13 cellular contexts compared by ENCODE assay signal in the genomic region with DNA sequence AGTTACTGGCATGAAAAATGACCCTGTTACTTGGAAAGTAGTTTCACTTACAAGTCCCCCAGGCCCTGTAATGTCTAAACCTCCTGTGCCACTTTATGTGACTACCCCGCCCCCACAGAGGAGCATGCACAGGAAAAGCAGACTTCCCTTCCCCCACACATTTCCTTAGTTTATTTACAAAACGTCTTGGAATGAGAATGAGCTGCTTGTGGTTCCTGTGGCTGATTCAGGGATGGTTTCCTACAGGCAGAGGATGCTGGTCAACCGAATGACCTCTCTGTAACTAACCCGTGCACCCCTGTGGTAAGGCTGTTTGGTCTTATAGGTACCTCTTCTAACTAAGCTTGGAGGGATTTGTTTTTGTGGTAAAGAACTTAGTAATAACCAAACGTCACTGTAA. TPM values are rescaled to one million over a fixed set of nuclear protein-coding genes. Genes with fewer than 3 reads are reported as not detected.
DNase-seq lines count a peak whose midpoint lies in the region; ATAC-seq, FAIRE-seq and TF ChIP-seq lines count a peak whose summit lies in the region.
"Had no signal": no experiment of that assay in that cellular context is flagged by ENCODE, and none has a peak within 500 bp of the region (broad histone marks: within the 10 kb centered on the region; RNA-seq: fewer than 3 reads in every experiment).

No MANE protein-coding gene starts in this region.

- H3K36me3 ChIP-seq in right lobe of liver (no peaks in the 10 kb centered on the region), HepG2 (replicated peaks in 1 of 2; ENCODE audit: control insufficient read depth in 1 of 2, insufficient read depth in 2 of 2, low read length in 2 of 2) (no peaks in the 10 kb centered on the region)
- H3K36me3 ChIP-seq: BE2C, WERI-Rb-1 had no signal

- no peak for TF ChIP-seq EP300 in HepG2 (IDR thresholded peaks at IDR 0.05; ENCODE audit: low read depth in 2 of 2, low read length in 2 of 2)
- no peak for TF ChIP-seq EP300 in HepG2 (CRISPR knock-in tag; IDR thresholded peaks at IDR 0.05; ENCODE audit: borderline replicate concordance)

- no peaks in the 10 kb centered on the region for H3K27me3 ChIP-seq in right lobe of liver
- no peaks in the 10 kb centered on the region for H3K27me3 ChIP-seq in HepG2 (ENCODE audit: control insufficient read depth in 1 of 2, insufficient read depth in 2 of 2, low read length in 2 of 2)
- H3K27me3 ChIP-seq: BE2C, esophagus muscularis mucosa had no signal

- H3K4me3 ChIP-seq in right lobe of liver: no peak overlapping the region
- no peak overlapping the region for H3K4me3 ChIP-seq in HepG2 (replicated peaks in 1 of 3; ENCODE audit: insufficient read depth in 1 of 3, low read depth in 2 of 3, low read length in 3 of 3)
- H3K4me3 ChIP-seq: esophagus muscularis mucosa had no signal

- no peaks in the 10 kb centered on the region for H3K4me1 ChIP-seq in right lobe of liver
- H3K4me1 ChIP-seq in HepG2 (ENCODE audit: insufficient read depth, low read length): no peaks in the 10 kb centered on the region
- H3K4me1 ChIP-seq: BE2C had no signal

- peaks cover 17% of the 10 kb centered on the region for H3K4me1 Mint-ChIP-seq in type B pancreatic cell (ENCODE audit: unreplicated experiment)
- no peaks in the 10 kb centered on the region for H3K4me1 Mint-ChIP-seq in effector memory CD8-positive, alpha-beta T cell (ENCODE audit: low read depth in 2 of 2)
- H3K4me1 Mint-ChIP-seq: activated naive CD4-positive, alpha-beta T cell treated with anti-CD3 and anti-CD28 coated beads, Interleukin-2, amount 10 ng/mL, durations not matched to agents 7 days and 5 days had no signal

- TF ChIP-seq POLR2A in right lobe of liver (IDR thresholded peaks at IDR 0.05) (no peak), HepG2 (IDR thresholded peaks at IDR 0.05; ENCODE audit: insufficient read depth in 1 of 2, low read depth in 2 of 2, low read length in 2 of 2) (no peak)

- DNase-seq in right lobe of liver (no peak), HepG2 (ENCODE audit: low spot score) (no peak), amniotic epithelial cell (ENCODE audit: low read depth) (peak; percentile 97), islet precursor cell (peak; percentile 83), type B pancreatic cell (ENCODE audit: extremely low spot score, unreplicated experiment) (no peak)
- no peak for DNase-seq in effector memory CD8-positive, alpha-beta T cell
- DNase-seq: activated naive CD4-positive, alpha-beta T cell treated with anti-CD3 and anti-CD28 coated beads, Interleukin-2, amount 10 ng/mL, durations not matched to agents 7 days and 5 days; BE2C; NCI-H1105 treated with DMSO at 0.1 percent for 48 hours; WERI-Rb-1 had no signal

- intact Hi-C loops in right lobe of liver (cut with DNase I) (no loop called here), HepG2 (cut with micrococcal nuclease; ENCODE audit: unreplicated experiment) (no loop called here)

- no peak for FAIRE-seq in HepG2 (lab: Jason Lieb, UNC)

- H3K27me3 Mint-ChIP-seq in type B pancreatic cell: no peaks in the 10 kb centered on the region
- H3K27me3 Mint-ChIP-seq in effector memory CD8-positive, alpha-beta T cell: peaks cover 30 to 35% of the 10 kb centered on the region in 2 donors
- H3K27me3 Mint-ChIP-seq: activated naive CD4-positive, alpha-beta T cell treated with anti-CD3 and anti-CD28 coated beads, Interleukin-2, amount 10 ng/mL, durations not matched to agents 7 days and 5 days had no signal

- ATAC-seq in right lobe of liver (peak; percentile 39 to 76 (median 56)), HepG2 (no peak), GM19397 (IDR thresholded peaks at IDR 0.05; ENCODE audit: unreplicated experiment) (no peak), HG03442 (IDR thresholded peaks at IDR 0.05; ENCODE audit: unreplicated experiment) (no peak)
- no peak for ATAC-seq in effector memory CD8-positive, alpha-beta T cell (replicated peaks)

- in situ Hi-C loops in HepG2 (cut with HindIII; ENCODE audit: extremely low pct_ligation_motif_present, low pct_unique_long_range_greater_than_20kb): no loop called here

- no peak for TF ChIP-seq RAD21 in HepG2 (CRISPR knock-in tag; IDR thresholded peaks at IDR 0.05)

- no peaks in the 10 kb centered on the region for H4K20me1 ChIP-seq in HepG2 (ENCODE audit: insufficient read depth, low read length)

- no peaks in the 10 kb centered on the region for H3K79me2 ChIP-seq in HepG2 (ENCODE audit: insufficient read depth, low read length)

- CTCF ChIA-PET in HepG2 (lab: Yijun Ruan, JAX; ENCODE audit: low intra/inter-chr PET ratio, low total read pairs): no interaction called here

- TF ChIP-seq CTCF in right lobe of liver (IDR thresholded peaks at IDR 0.05) (no peak), HepG2 (CRISPR knock-in tag; IDR thresholded peaks at IDR 0.05) (no peak), type B pancreatic cell (conservative IDR thresholded peaks at IDR 0.05) (no peak)

- H3K9me3 ChIP-seq in right lobe of liver: no peaks in the 10 kb centered on the region
- no peaks in the 10 kb centered on the region for H3K9me3 ChIP-seq in HepG2 (ENCODE audit: low read length)
- H3K9me3 ChIP-seq: BE2C, esophagus muscularis mucosa had no signal

- H3K27ac ChIP-seq in right lobe of liver (no peak overlapping the region), HepG2 (ENCODE audit: extremely low read length, insufficient read depth, low read length) (no peak overlapping the region)
- H3K27ac ChIP-seq: esophagus muscularis mucosa, WERI-Rb-1 had no signal

- H3K9me3 Mint-ChIP-seq in type B pancreatic cell: no peaks in the 10 kb centered on the region
- no peaks in the 10 kb centered on the region for H3K9me3 Mint-ChIP-seq in effector memory CD8-positive, alpha-beta T cell
- H3K9me3 Mint-ChIP-seq: activated naive CD4-positive, alpha-beta T cell treated with anti-CD3 and anti-CD28 coated beads, Interleukin-2, amount 10 ng/mL, durations not matched to agents 7 days and 5 days had no signal

- no peak overlapping the region for H3K4me2 ChIP-seq in HepG2 (ENCODE audit: low read depth, low read length)

- 11% methylated on average over 5 of the region's 5 CpGs for WGBS in right lobe of liver (ENCODE audit: insufficient coverage, low coverage, low lambda C conversion rate, missing lambda C conversion rate)
- WGBS in HepG2 (ENCODE audit: low lambda C conversion rate): 0% methylated on average over 5 of the region's 5 CpGs

- no TSS peak for BruUV-seq in HepG2 (replicated peaks; lab: Mats Ljungman, UMichigan)

- H3K27ac Mint-ChIP-seq in type B pancreatic cell: no peak overlapping the region
- no peak overlapping the region for H3K27ac Mint-ChIP-seq in effector memory CD8-positive, alpha-beta T cell
- H3K27ac Mint-ChIP-seq: activated naive CD4-positive, alpha-beta T cell treated with anti-CD3 and anti-CD28 coated beads, Interleukin-2, amount 10 ng/mL, durations not matched to agents 7 days and 5 days had no signal

- POLR2A ChIA-PET in HepG2 (lab: Yijun Ruan, JAX): no interaction called here

- H2AFZ ChIP-seq in HepG2 (ENCODE audit: low read length): no peak overlapping the region

- H3K36me3 Mint-ChIP-seq in type B pancreatic cell: no peaks in the 10 kb centered on the region
- no peaks in the 10 kb centered on the region for H3K36me3 Mint-ChIP-seq in effector memory CD8-positive, alpha-beta T cell (ENCODE audit: insufficient read depth)
- H3K36me3 Mint-ChIP-seq: activated naive CD4-positive, alpha-beta T cell treated with anti-CD3 and anti-CD28 coated beads, Interleukin-2, amount 10 ng/mL, durations not matched to agents 7 days and 5 days had no signal

- H3K9ac ChIP-seq in HepG2 (ENCODE audit: insufficient read depth, low read depth, low read length): no peak overlapping the region

- H3K4me3 Mint-ChIP-seq in type B pancreatic cell: no peak overlapping the region
- no peak overlapping the region for H3K4me3 Mint-ChIP-seq in effector memory CD8-positive, alpha-beta T cell
- H3K4me3 Mint-ChIP-seq: activated naive CD4-positive, alpha-beta T cell treated with anti-CD3 and anti-CD28 coated beads, Interleukin-2, amount 10 ng/mL, durations not matched to agents 7 days and 5 days had no signal

TF ChIP-seq in HepG2, 621 proteins besides CTCF, POLR2A, EP300 and RAD21 (continues in another document):
- TF ChIP-seq, protein P1, sequence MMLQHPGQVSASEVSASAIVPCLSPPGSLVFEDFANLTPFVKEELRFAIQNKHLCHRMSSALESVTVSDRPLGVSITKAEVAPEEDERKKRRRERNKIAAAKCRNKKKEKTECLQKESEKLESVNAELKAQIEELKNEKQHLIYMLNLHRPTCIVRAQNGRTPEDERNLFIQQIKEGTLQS (CRISPR knock-in tag; IDR thresholded peaks at IDR 0.05): no peak
- TF ChIP-seq DMAP1 (CRISPR knock-in tag; IDR thresholded peaks at IDR 0.05) (no peak), ZNF879 (CRISPR knock-in tag; IDR thresholded peaks at IDR 0.05) (no peak), MAZ (IDR thresholded peaks at IDR 0.05; ENCODE audit: borderline replicate concordance, low read depth, low read length) (no peak), MAZ (CRISPR knock-in tag; IDR thresholded peaks at IDR 0.05; ENCODE audit: low read depth) (no peak), NCOR1 (IDR thresholded peaks at IDR 0.05; ENCODE audit: borderline replicate concordance, low read length) (no peak), NKX3-1 (CRISPR knock-in tag; IDR thresholded peaks at IDR 0.05) (no peak)

RNA-seq across cellular contexts. Expression of gene RSPO3, which starts 28.5 kb away (rescaled TPM):
- total RNA-seq in right lobe of liver: 1 to 10 TPM in 4 of 6 experiments, under 1 TPM in 2; 0.75 to 3.6 (median 1.3) TPM
- not detected in 2 replicates for total RNA-seq in HepG2 (2016; rRNA removed; fragmentation: Illumina TruSeq; extraction: Trizol)
- total RNA-seq in HepG2 (2016; cell fraction: cytosol; rRNA removed; fragmentation: Illumina TruSeq; extraction: Trizol; ENCODE audit: low read depth): not detected in 2 replicates
- total RNA-seq in HepG2 (2016; cell fraction: insoluble cytoplasmic fraction; rRNA removed; fragmentation: Illumina TruSeq; extraction: Trizol): not detected in 2 replicates
- not detected in 2 replicates for total RNA-seq in HepG2 (2016; cell fraction: membrane; rRNA removed; fragmentation: Illumina TruSeq; extraction: Trizol)
- total RNA-seq in HepG2 (2016; cell fraction: nucleus; rRNA removed; fragmentation: Illumina TruSeq; extraction: Trizol): not detected in 2 replicates
- polyA plus RNA-seq in HepG2 (2011; rRNA removed): not detected in 2 replicates
- polyA plus RNA-seq in HepG2 (2011; cell fraction: cytosol; rRNA removed): not detected in 2 replicates
- not detected in 2 replicates for polyA plus RNA-seq in HepG2 (2011; cell fraction: nucleus; rRNA removed)
- polyA plus RNA-seq in HepG2 (2012): not detected in 2 replicates
- not detected in 2 replicates for polyA plus RNA-seq in HepG2 (2016; cell fraction: cytosol; fragmentation: Illumina TruSeq; extraction: Trizol; ENCODE audit: low read depth)
- polyA plus RNA-seq in HepG2 (2016; cell fraction: insoluble cytoplasmic fraction; fragmentation: Illumina TruSeq; extraction: Trizol; ENCODE audit: low read depth): not detected in 2 replicates
- polyA plus RNA-seq in HepG2 (2016; cell fraction: membrane; fragmentation: Illumina TruSeq; extraction: Trizol; ENCODE audit: low read depth): not detected in 2 replicates
- polyA plus RNA-seq in HepG2 (2016; cell fraction: nucleus; fragmentation: Illumina TruSeq; extraction: Trizol; ENCODE audit: insufficient read depth, low read depth): not detected in 2 replicates
- not detected in 2 replicates for polyA minus RNA-seq in HepG2 (2011; rRNA and poly(A)+ RNA removed; ENCODE audit: low replicate concordance)
- polyA minus RNA-seq in HepG2 (2011; cell fraction: cytosol; rRNA and poly(A)+ RNA removed): not detected in 2 replicates
- polyA minus RNA-seq in HepG2 (2011; cell fraction: nucleus; rRNA and poly(A)+ RNA removed): not detected in 2 replicates
- 5.4 and 32.3 TPM in 2 replicates for total RNA-seq in type B pancreatic cell (ENCODE audit: low replicate concordance)

Comparison
In these comparisons a context has a peak if more than half of its experiments do, and no peak if none do; other contexts are left out.
1. ATAC-seq: peak in right lobe of liver (4 of 4); none in HepG2 (single experiment), effector memory CD8-positive, alpha-beta T cell (single experiment), GM19397 (single experiment) and HG03442 (single experiment).
2. DNase-seq: peak in amniotic epithelial cell (single experiment) and islet precursor cell (single experiment); none in right lobe of liver (0 of 3), HepG2 (single experiment), type B pancreatic cell (single experiment) and effector memory CD8-positive, alpha-beta T cell (0 of 3).